1 cellular context compared by ENCODE assay signal in the genomic region with DNA sequence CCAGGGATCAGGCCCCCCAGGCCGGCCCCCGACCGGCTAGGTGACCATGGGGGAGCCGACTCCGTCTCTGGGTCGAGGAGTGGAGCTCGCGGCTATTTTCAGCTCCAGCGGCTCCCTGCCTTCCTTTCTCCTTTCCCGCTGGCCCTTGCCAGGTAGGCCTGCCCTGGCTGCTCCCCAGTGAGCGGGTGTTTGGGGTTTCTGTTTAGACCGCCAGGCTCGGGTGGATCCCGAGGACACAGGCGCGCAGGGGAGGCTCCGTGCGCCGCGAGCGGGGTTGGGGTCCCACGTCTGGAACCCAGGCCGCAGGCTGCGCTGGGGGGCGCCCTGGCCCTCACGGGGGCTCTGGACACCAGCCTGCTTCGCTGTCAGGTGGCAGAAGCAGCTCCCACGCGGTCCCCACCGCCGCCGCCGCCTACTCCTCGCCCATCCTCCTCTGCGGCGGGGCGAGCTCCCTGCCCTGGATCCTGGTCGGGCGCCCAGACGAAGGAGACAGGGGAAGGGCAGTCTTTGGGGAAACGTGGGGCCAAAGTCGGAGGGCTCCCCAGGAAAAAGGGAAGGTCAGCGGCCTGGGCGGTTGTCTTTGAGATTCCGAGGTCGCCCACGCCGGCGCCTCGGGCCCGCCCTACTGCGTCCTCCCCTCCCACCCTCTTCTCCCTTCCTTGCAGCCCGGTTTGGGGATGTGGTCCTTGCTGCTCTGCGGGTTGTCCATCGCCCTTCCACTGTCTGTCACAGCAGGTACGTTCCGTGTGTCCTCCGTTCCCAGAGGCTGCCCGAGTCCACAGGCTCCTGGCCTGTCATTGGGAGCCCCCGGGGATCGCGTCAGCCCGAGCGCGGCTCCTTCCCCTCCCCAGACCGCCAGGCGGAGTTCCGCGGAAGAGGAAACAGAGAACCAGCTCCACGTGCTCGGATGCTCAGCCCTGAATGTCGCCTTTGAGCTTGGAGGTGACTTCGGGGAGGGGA.
TF ChIP-seq lines count a peak whose summit lies in the region.

No MANE protein-coding gene starts in this region.

TF ChIP-seq in IMR-90, 13 proteins besides CTCF, POLR2A, EP300 and RAD21:
- TF ChIP-seq FOS (IDR thresholded peaks at IDR 0.05; ENCODE audit: low read depth, low read length) (no peak), NFE2L2 (IDR thresholded peaks at IDR 0.05; ENCODE audit: low read depth, low read length) (no peak), CEBPB (IDR thresholded peaks at IDR 0.05; ENCODE audit: low read depth, low read length) (no peak), RCOR1 (IDR thresholded peaks at IDR 0.05; ENCODE audit: insufficient replicate concordance, low read length) (no peak), RFX5 (IDR thresholded peaks at IDR 0.05; ENCODE audit: low read depth, low read length) (no peak)
- TF ChIP-seq, protein P1, sequence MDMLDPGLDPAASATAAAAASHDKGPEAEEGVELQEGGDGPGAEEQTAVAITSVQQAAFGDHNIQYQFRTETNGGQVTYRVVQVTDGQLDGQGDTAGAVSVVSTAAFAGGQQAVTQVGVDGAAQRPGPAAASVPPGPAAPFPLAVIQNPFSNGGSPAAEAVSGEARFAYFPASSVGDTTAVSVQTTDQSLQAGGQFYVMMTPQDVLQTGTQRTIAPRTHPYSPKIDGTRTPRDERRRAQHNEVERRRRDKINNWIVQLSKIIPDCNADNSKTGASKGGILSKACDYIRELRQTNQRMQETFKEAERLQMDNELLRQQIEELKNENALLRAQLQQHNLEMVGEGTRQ (IDR thresholded peaks at IDR 0.05; ENCODE audit: low read depth, low read length) = no peak
